In the genomic region with DNA sequence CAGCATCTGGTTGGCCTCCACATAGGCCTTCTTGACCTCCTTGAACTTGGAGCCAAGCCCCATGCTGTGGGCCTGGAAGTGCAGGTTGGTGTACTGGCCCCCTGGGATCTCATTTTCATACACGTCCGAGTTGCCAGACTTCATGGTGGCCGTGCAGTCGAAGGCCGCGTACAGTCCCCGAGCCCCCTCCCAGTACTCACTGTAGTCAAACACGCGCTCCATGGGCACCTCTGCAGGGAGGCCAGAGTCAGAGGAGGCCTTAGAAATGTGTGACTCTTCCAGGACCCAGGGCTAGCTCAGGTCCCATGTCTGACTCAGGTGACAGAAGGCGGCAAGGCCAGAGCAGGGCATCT, we compare ENCODE assay signal across 16 cellular contexts. TPM values are rescaled to one million over a fixed set of nuclear protein-coding genes. Genes with fewer than 3 reads are reported as not detected.
A peak's percentile ranks its signal among the peaks of the same experiment; 100 is the strongest.
DNase-seq lines count a peak whose midpoint lies in the region; ATAC-seq, FAIRE-seq and TF ChIP-seq lines count a peak whose summit lies in the region.
"Had no signal": no experiment of that assay in that cellular context is flagged by ENCODE, and none has a peak within 500 bp of the region (broad histone marks: within the 10 kb centered on the region; RNA-seq: fewer than 3 reads in every experiment).

No MANE protein-coding gene starts in this region.

- no TSS peak for BruUV-seq in K562 (replicated peaks; lab: Mats Ljungman, UMichigan)

- H2BK120ac ChIP-seq in neuronal stem cell (ENCODE audit: low read depth, low read length): no peak overlapping the region

- H2BK15ac ChIP-seq in neuronal stem cell (ENCODE audit: low read length): no peak overlapping the region

- H3K27ac Mint-ChIP-seq in activated CD4-positive, alpha-beta memory T cell treated with anti-CD3 and anti-CD28 coated beads for 36 hours: no peak overlapping the region

- H2BK5ac ChIP-seq in neuronal stem cell (ENCODE audit: low read length): no peak overlapping the region

- no peak overlapping the region for H3K18ac ChIP-seq in neuronal stem cell (ENCODE audit: low read length)

- no peak for TF ChIP-seq POLR2A in K562 (conservative IDR thresholded peaks at IDR 0.05)

- H3K9ac ChIP-seq in K562 (ENCODE audit: insufficient read depth in 1 of 2, low read depth in 2 of 2, low read length in 2 of 2) (no peak overlapping the region; a peak in 1 of 4 replicates), neuronal stem cell (ENCODE audit: low read depth, low read length, poor library complexity) (no peak overlapping the region)

- H3K9me3 ChIP-seq in K562 (replicated peaks; ENCODE audit: control insufficient read depth, insufficient read depth, low read depth, low read length): no peaks in the 10 kb centered on the region
- no peaks in the 10 kb centered on the region for H3K9me3 ChIP-seq in neuronal stem cell (replicated peaks in 1 of 2; ENCODE audit: control insufficient read depth in 2 of 2, insufficient read depth in 1 of 2, low read depth in 1 of 2, low read length in 2 of 2)
- H3K9me3 ChIP-seq: Caco-2 had no signal

- CTCF ChIA-PET in K562 (lab: Yijun Ruan, JAX; ENCODE audit: low intra/inter-chr PET ratio): no interaction called here
- CTCF ChIA-PET in activated CD4-positive, alpha-beta memory T cell treated with anti-CD3 and anti-CD28 coated beads for 36 hours (lab: Charles Lee): no interaction called here

- H3K27ac ChIP-seq in K562 (ENCODE audit: extremely low read depth, low read depth, low read length) (no peak overlapping the region), neuronal stem cell (replicated peaks; ENCODE audit: low read length) (no peak overlapping the region)
- H3K27ac ChIP-seq: PC-9, SK-N-MC had no signal

- intact Hi-C loops in K562 (cut with micrococcal nuclease): no loop called here
- intact Hi-C loops in activated CD4-positive, alpha-beta memory T cell treated with anti-CD3 and anti-CD28 coated beads for 36 hours (cut with micrococcal nuclease): no loop called here

- no peak for TF ChIP-seq EP300 in K562 (IDR thresholded peaks at IDR 0.05; ENCODE audit: low read length)

- no peak for ATAC-seq in K562
- no peak for ATAC-seq in GM18861 (IDR thresholded peaks at IDR 0.05; ENCODE audit: unreplicated experiment)
- ATAC-seq: HCT116 had no signal

- H4K91ac ChIP-seq in neuronal stem cell (ENCODE audit: low read depth, low read length, poor library complexity): no peak overlapping the region

- H3K9me1 ChIP-seq in K562 (ENCODE audit: control insufficient read depth, insufficient read depth, low read length): no peaks in the 10 kb centered on the region

- H3K4me2 ChIP-seq in K562 (ENCODE audit: insufficient read depth, low read length) (no peak overlapping the region), neuronal stem cell (ENCODE audit: insufficient read depth, low read length, poor library complexity, severe bottlenecking) (no peak overlapping the region)
- H3K4me2 ChIP-seq: PC-9 had no signal

- H3K14ac ChIP-seq in neuronal stem cell (ENCODE audit: low read length): no peak overlapping the region

- peaks cover 4% of the 10 kb centered on the region for H3K79me1 ChIP-seq in neuronal stem cell (ENCODE audit: low read depth, low read length)

- H4K8ac ChIP-seq in neuronal stem cell (ENCODE audit: low read depth, low read length): no peak overlapping the region

- no peak overlapping the region for H3K4me3 Mint-ChIP-seq in activated CD4-positive, alpha-beta memory T cell treated with anti-CD3 and anti-CD28 coated beads for 36 hours

- no peak overlapping the region for H3K4ac ChIP-seq in neuronal stem cell (ENCODE audit: low read length)

- no peak overlapping the region for H2AK5ac ChIP-seq in neuronal stem cell (ENCODE audit: low read depth, low read length)

- H3K23ac ChIP-seq in neuronal stem cell (ENCODE audit: low read depth, low read length, poor library complexity): peak overlapping the region; percentile 93

- in situ Hi-C loops in K562 (cut with MboI): loop anchor here (5.0 kb wide), 1 partner anchor 127 kb away; a partner anchor contains a TSS

- 92% methylated on average over 8 of the region's 10 CpGs for WGBS in K562 (ENCODE audit: insufficient coverage, low coverage, missing lambda C conversion rate)
- no CpG with 5 or more reads among the region's 10 CpGs for WGBS in neuronal stem cell (ENCODE audit: extremely low coverage in 2 of 2, insufficient read length in 2 of 2, insufficient replicate concordance in 1 of 2), 2 donors

- no peaks in the 10 kb centered on the region for H4K20me1 ChIP-seq in K562 (replicated peaks; ENCODE audit: control insufficient read depth, insufficient read depth, low read length)

- peaks cover 5% of the 10 kb centered on the region for H3K36me3 Mint-ChIP-seq in activated CD4-positive, alpha-beta memory T cell treated with anti-CD3 and anti-CD28 coated beads for 36 hours

- peaks cover 4% of the 10 kb centered on the region; the same call in 1 of the 3 replicates for H3K79me2 ChIP-seq in K562 (ENCODE audit: control insufficient read depth, insufficient read depth, low read length)

- peaks cover 4 to 54% of the 10 kb centered on the region in 2 experiments; a peak in 3 of 5 replicates for H3K4me1 ChIP-seq in K562 (replicated peaks in 1 of 2; ENCODE audit: control insufficient read depth in 2 of 2, insufficient read depth in 2 of 2, low read length in 2 of 2)
- peaks cover 0 to 2% of the 10 kb centered on the region in 2 donors for H3K4me1 ChIP-seq in neuronal stem cell (ENCODE audit: control insufficient read depth in 2 of 2, insufficient read depth in 1 of 2, low read depth in 1 of 2, low read length in 2 of 2)

- no peaks in the 10 kb centered on the region for H3K27me3 ChIP-seq in K562 (ENCODE audit: control insufficient read depth in 2 of 2, insufficient read depth in 2 of 2, low read length in 2 of 2)
- no peaks in the 10 kb centered on the region for H3K27me3 ChIP-seq in neuronal stem cell (ENCODE audit: control insufficient read depth in 3 of 3, insufficient read depth in 3 of 3, low read depth in 1 of 3, low read length in 3 of 3)

- POLR2A ChIA-PET in K562 (lab: Yijun Ruan, JAX): interaction anchor here (1.1 kb wide), 1 partner anchor 10 kb away, joined by 3 read pairs; no protein-coding TSS in a partner anchor
- POLR2A ChIA-PET in activated CD4-positive, alpha-beta memory T cell treated with anti-CD3 and anti-CD28 coated beads for 36 hours (lab: Charles Lee): no interaction called here

- no peaks in the 10 kb centered on the region for H3K9me3 Mint-ChIP-seq in activated CD4-positive, alpha-beta memory T cell treated with anti-CD3 and anti-CD28 coated beads for 36 hours

- H3K27me3 Mint-ChIP-seq in activated CD4-positive, alpha-beta memory T cell treated with anti-CD3 and anti-CD28 coated beads for 36 hours: no peaks in the 10 kb centered on the region

- FAIRE-seq in K562 (lab: Jason Lieb, UNC): no peak

- peak; percentile 0 for DNase-seq in stimulated activated CD4-positive, alpha-beta T cell treated with anti-CD3 and anti-CD28 coated beads, Interleukin-15, amount 100 ng/mL, for 24 hours
- DNase-seq in stimulated activated CD4-positive, alpha-beta T cell treated with anti-CD3 and anti-CD28 coated beads, Interleukin-4, amount 100 ng/mL, for 4 hours: no peak
- DNase-seq in K562 (ENCODE audit: extremely low read depth in 1 of 4, low spot score in 3 of 4): no peak
- DNase-seq in neuronal stem cell (ENCODE audit: low spot score): no peak
- no peak for DNase-seq in C1 segment of cervical spinal cord (lab: John Stamatoyannopoulos, UW)
- no peak for DNase-seq in activated CD4-positive, alpha-beta memory T cell treated with anti-CD3 and anti-CD28 coated beads for 36 hours
- DNase-seq: DMS153, KBM-7, NCI-H1436, NCI-H2029 treated with DMSO at 0.1 percent for 48 hours, NCI-H510A, PC-9 had no signal

- peaks cover 9% of the 10 kb centered on the region for H3K4me1 Mint-ChIP-seq in activated CD4-positive, alpha-beta memory T cell treated with anti-CD3 and anti-CD28 coated beads for 36 hours (ENCODE audit: low read depth)

- H2BK12ac ChIP-seq in neuronal stem cell (ENCODE audit: low read length): no peak overlapping the region

- H3K4me3 ChIP-seq in K562 (no peak overlapping the region), neuronal stem cell (ENCODE audit: low read length in 2 of 2) (no peak overlapping the region)
- H3K4me3 ChIP-seq: PC-9, SK-N-MC had no signal

- no peak for TF ChIP-seq CTCF in K562 (IDR thresholded peaks at IDR 0.05 in 2 of 3, conservative IDR thresholded peaks at IDR 0.05 in 1 of 3; ENCODE audit: insufficient read depth in 2 of 3, low read depth in 1 of 3, low read length in 3 of 3)

- H2AFZ ChIP-seq in K562 (ENCODE audit: low read depth, low read length) (no peak overlapping the region), neuronal stem cell (ENCODE audit: low read length) (no peak overlapping the region)
- H2AFZ ChIP-seq: PC-9 had no signal

- H3K36me3 ChIP-seq in K562 (ENCODE audit: control insufficient read depth, insufficient read depth, low read length): peaks cover 47% of the 10 kb centered on the region; the same call in 2 of the 3 replicates
- H3K36me3 ChIP-seq in neuronal stem cell (replicated peaks in 1 of 2; ENCODE audit: control insufficient read depth in 2 of 2, insufficient read depth in 2 of 2, low read length in 2 of 2): peaks cover 25 to 44% of the 10 kb centered on the region in 2 donors

- no peak for TF ChIP-seq RAD21 in K562 (CRISPR knock-in tag; conservative IDR thresholded peaks at IDR 0.05 in 1 of 2, IDR thresholded peaks at IDR 0.05 in 1 of 2)

RNA-seq across cellular contexts. Expression of a gene that starts 6.7 kb away (rescaled TPM):
- 6.4 and 27.6 TPM in 2 replicates for total RNA-seq in K562 (2011; cell fraction: chromatin; rRNA removed; ENCODE audit: low replicate concordance)
- 47.9 and 52.9 TPM in 2 replicates for total RNA-seq in K562 (2011; cell fraction: nucleolus; rRNA removed)
- 13.7 and 16.8 TPM in 2 replicates for total RNA-seq in K562 (2011; cell fraction: nucleoplasm; rRNA removed)
- total RNA-seq in K562 (2014; rRNA removed): 41.3 and 53.0 TPM in 2 replicates
- total RNA-seq in K562 (2014; rRNA removed; fragmentation: Illumina TruSeq; extraction: Trizol): 1.1 and 1.5 TPM in 2 replicates
- 19.4 and 23.0 TPM in 2 replicates for total RNA-seq in K562 (2015; rRNA removed; fragmentation: Illumina TruSeq; extraction: Trizol)
- 59.5 and 60.1 TPM in 2 replicates for total RNA-seq in K562 (2021)
- polyA plus RNA-seq in K562 (2011; rRNA removed): 6.7 and 11.3 TPM in 2 replicates
- 17.4 and 75.5 TPM in 2 replicates for polyA plus RNA-seq in K562 (2011; cell fraction: cytosol; rRNA removed)
- polyA plus RNA-seq in K562 (2011; cell fraction: nucleus; rRNA removed): 36.1 and 82.9 TPM in 2 replicates
- polyA plus RNA-seq in K562 (2012): 18.4 and 21.2 TPM in 2 replicates
- polyA plus RNA-seq in K562 (2014; fragmentation: Illumina TruSeq; extraction: Trizol): 1.1 and 9.0 TPM in 2 replicates
- polyA plus RNA-seq in K562 (2014; fragmentation: Nextera tagmentation; extraction: Ambion mirVana): under 1 TPM; 0.10 to 0.14 TPM
- 31.5 and 32.3 TPM in 2 replicates for polyA plus RNA-seq in K562 (2014; rRNA removed)
- polyA minus RNA-seq in K562 (2011; rRNA and poly(A)+ RNA removed): 1.4 and 3.4 TPM in 2 replicates
- polyA minus RNA-seq in K562 (2011; cell fraction: cytosol; rRNA and poly(A)+ RNA removed): 23.3 and 29.6 TPM in 2 replicates
- 12.9 and 13.5 TPM in 2 replicates for polyA minus RNA-seq in K562 (2011; cell fraction: nucleus; rRNA and poly(A)+ RNA removed)
- polyA plus RNA-seq in neuronal stem cell (2013, experiment 1 of 2): 19.8 TPM
- polyA plus RNA-seq in neuronal stem cell (2013, experiment 2 of 2): 20.8 TPM
- 10 to 100 TPM; 24.6 to 29.8 TPM for total RNA-seq in activated CD4-positive, alpha-beta memory T cell treated with anti-CD3 and anti-CD28 coated beads for 36 hours

RNA-seq across cellular contexts. Expression of a gene that starts 7.0 kb away (rescaled TPM):
- 20.0 and 55.8 TPM in 2 replicates for total RNA-seq in K562 (2011; cell fraction: chromatin; rRNA removed; ENCODE audit: low replicate concordance)
- 76.0 and 85.1 TPM in 2 replicates for total RNA-seq in K562 (2011; cell fraction: nucleolus; rRNA removed)
- 47.9 and 52.4 TPM in 2 replicates for total RNA-seq in K562 (2011; cell fraction: nucleoplasm; rRNA removed)
- total RNA-seq in K562 (2014; rRNA removed): 41.3 and 41.5 TPM in 2 replicates
- total RNA-seq in K562 (2014; rRNA removed; fragmentation: Illumina TruSeq; extraction: Trizol): 8.8 and 10.6 TPM in 2 replicates
- total RNA-seq in K562 (2015; rRNA removed; fragmentation: Illumina TruSeq; extraction: Trizol): 17.8 and 18.7 TPM in 2 replicates
- 26.3 and 27.7 TPM in 2 replicates for total RNA-seq in K562 (2021)
- 13.9 and 25.0 TPM in 2 replicates for polyA plus RNA-seq in K562 (2011; rRNA removed)
- 36.6 and 88.7 TPM in 2 replicates for polyA plus RNA-seq in K562 (2011; cell fraction: cytosol; rRNA removed)
- 50.0 and 76.3 TPM in 2 replicates for polyA plus RNA-seq in K562 (2011; cell fraction: nucleus; rRNA removed)
- polyA plus RNA-seq in K562 (2012): 24.5 and 28.6 TPM in 2 replicates
- 15.1 and 20.9 TPM in 2 replicates for polyA plus RNA-seq in K562 (2014; fragmentation: Illumina TruSeq; extraction: Trizol)
- 1 to 10 TPM in 1 of 2 experiments, under 1 TPM in 1; 0.75 to 3.0 TPM for polyA plus RNA-seq in K562 (2014; fragmentation: Nextera tagmentation; extraction: Ambion mirVana)
- polyA plus RNA-seq in K562 (2014; rRNA removed): 31.1 and 31.9 TPM in 2 replicates
- polyA minus RNA-seq in K562 (2011; rRNA and poly(A)+ RNA removed): 6.2 and 7.5 TPM in 2 replicates
- polyA minus RNA-seq in K562 (2011; cell fraction: cytosol; rRNA and poly(A)+ RNA removed): 16.9 and 20.8 TPM in 2 replicates
- 22.8 and 26.4 TPM in 2 replicates for polyA minus RNA-seq in K562 (2011; cell fraction: nucleus; rRNA and poly(A)+ RNA removed)
- polyA plus RNA-seq in neuronal stem cell (2013, experiment 1 of 2): 25.4 TPM
- 23.9 TPM for polyA plus RNA-seq in neuronal stem cell (2013, experiment 2 of 2)
- total RNA-seq in activated CD4-positive, alpha-beta memory T cell treated with anti-CD3 and anti-CD28 coated beads for 36 hours: 10 to 100 TPM; 22.5 to 24.4 TPM
